Comparison of ENCODE assay signal across 8 cellular contexts in genomic region chr11:18394300-18394927, GRCh38.
DNase-seq lines count a peak whose midpoint lies in the region; ATAC-seq lines count a peak whose summit lies in the region.

Gene LDHA, plus strand, starts transcription at chr11:18394563. Its CDS starts 2,280 bp downstream, at chr11:18396843.

- H3K9me3 Mint-ChIP-seq in activated naive CD4-positive, alpha-beta T cell treated with anti-CD3 and anti-CD28 coated beads, Interleukin-2, amount 10 ng/mL, durations not matched to agents 7 days and 5 days = no peaks in the 10 kb centered on the region

- peak within 1 kb of the TSS; percentile 98 for H3K9ac ChIP-seq in SK-N-MC (ENCODE audit: insufficient read length)

- CTCF ChIA-PET in activated naive CD4-positive, alpha-beta T cell treated with anti-CD3 and anti-CD28 coated beads, Interleukin-2, amount 10 ng/mL, durations not matched to agents 7 days and 5 days (lab: Charles Lee) = interaction anchor here (1.0 to 2.4 kb wide), 3 partner anchors 11 to 150 kb away, joined by 3 to 12 read pairs (median 9); no protein-coding TSS in a partner anchor

- H3K36me3 Mint-ChIP-seq in activated naive CD4-positive, alpha-beta T cell treated with anti-CD3 and anti-CD28 coated beads, Interleukin-2, amount 10 ng/mL, durations not matched to agents 7 days and 5 days = peaks cover 42% of the 10 kb centered on the region

- H3K27ac Mint-ChIP-seq in activated naive CD4-positive, alpha-beta T cell treated with anti-CD3 and anti-CD28 coated beads, Interleukin-2, amount 10 ng/mL, durations not matched to agents 7 days and 5 days = peak within 1 kb of the TSS; percentile 99

- H3K36me3 ChIP-seq in SK-N-MC (ENCODE audit: insufficient read depth, low read length) = peaks cover 33% of the 10 kb centered on the region

- H3K27ac ChIP-seq in SK-N-MC = peak within 1 kb of the TSS; percentile 85

- H3K4me3 Mint-ChIP-seq in activated naive CD4-positive, alpha-beta T cell treated with anti-CD3 and anti-CD28 coated beads, Interleukin-2, amount 10 ng/mL, durations not matched to agents 7 days and 5 days = peak within 1 kb of the TSS; percentile 99

- H3K9me3 ChIP-seq in SK-N-MC (ENCODE audit: low read depth, low read length) = no peaks in the 10 kb centered on the region

- H3K27me3 Mint-ChIP-seq in activated naive CD4-positive, alpha-beta T cell treated with anti-CD3 and anti-CD28 coated beads, Interleukin-2, amount 10 ng/mL, durations not matched to agents 7 days and 5 days = peaks cover 3% of the 10 kb centered on the region

- H3K4me1 Mint-ChIP-seq in activated naive CD4-positive, alpha-beta T cell treated with anti-CD3 and anti-CD28 coated beads, Interleukin-2, amount 10 ng/mL, durations not matched to agents 7 days and 5 days = peaks cover 55% of the 10 kb centered on the region

- peak; percentile 69 for ATAC-seq in HG02571 (IDR thresholded peaks at IDR 0.05; ENCODE audit: unreplicated experiment)

- DNase-seq in GM04504 (ENCODE audit: low read depth) (peak; percentile 92), NCI-H1048 (lab: John Stamatoyannopoulos, UW) (peak; percentile 89), SK-N-MC (ENCODE audit: low read depth, low spot score) (peak; percentile 63), germinal center (ENCODE audit: low spot score) (peak; percentile 94), nucleus accumbens (lab: John Stamatoyannopoulos, UW) (peak; percentile 48 to 98 (median 88)), superior temporal gyrus (ENCODE audit: extremely low spot score) (peak; percentile 82)
- DNase-seq in activated naive CD4-positive, alpha-beta T cell treated with anti-CD3 and anti-CD28 coated beads, Interleukin-2, amount 10 ng/mL, durations not matched to agents 7 days and 5 days = peak; percentile 99

- H3K4me3 ChIP-seq in SK-N-MC = peak within 1 kb of the TSS; percentile 99

Comparison
In these comparisons a context has a peak if more than half of its experiments do, and no peak if none do; other contexts are left out.
1. Peak in every context shown above with its lines: DNase-seq, ATAC-seq, H3K4me3 ChIP-seq and H3K27ac ChIP-seq.